16 cellular contexts compared by ENCODE assay signal in genomic region chr14:71529855-71530254, GRCh38.
DNase-seq lines count a peak whose midpoint lies in the region; ATAC-seq and TF ChIP-seq lines count a peak whose summit lies in the region.
"Had no signal": no experiment of that assay in that cellular context is flagged by ENCODE, and none has a peak within 500 bp of the region (broad histone marks: within the 10 kb centered on the region; RNA-seq: fewer than 3 reads in every experiment).

No MANE protein-coding gene starts in this region.

- TF ChIP-seq CTCF in fibroblast of the aortic adventitia (IDR thresholded peaks at IDR 0.05; ENCODE audit: insufficient read depth, low read length) (no peak), nephron (IDR thresholded peaks at IDR 0.05; ENCODE audit: unreplicated experiment in 3 of 3) (no peak)

- DNase-seq in AG20443 (ENCODE audit: low spot score) (peak; percentile 80), NCI-H446 treated with DMSO at 0.1 percent for 48 hours (lab: John Stamatoyannopoulos, UW) (peak; percentile 61), fibroblast of the aortic adventitia (ENCODE audit: low read depth) (peak; percentile 95), Kasumi-1 (lab: John Stamatoyannopoulos, UW) (no peak), T1000 (lab: John Stamatoyannopoulos, UW) (no peak)
- DNase-seq in CD4-positive, alpha-beta memory T cell, result no peak
- DNase-seq: activated CD4-positive, alpha-beta T cell treated with anti-CD3 and anti-CD28 coated beads, Interleukin-2, amount 10 ng/mL, durations not matched to agents 24 days and 14 days; activated naive CD8-positive, alpha-beta T cell treated with anti-CD3 and anti-CD28 coated beads, Interleukin-2, amount 10 ng/mL, durations not matched to agents 7 days and 5 days; CD4-positive, CD25-positive, alpha-beta regulatory T cell; KG1; NCI-H345; SJCRH30; stimulated activated naive CD8-positive, alpha-beta T cell treated with anti-CD3 and anti-CD28 coated beads, Interleukin-15, amount 100 ng/mL, for 72 hours had no signal

- H3K36me3 ChIP-seq in CD4-positive, alpha-beta memory T cell (ENCODE audit: insufficient read depth, low read length), result no peaks in the 10 kb centered on the region
- H3K36me3 ChIP-seq: neural progenitor cell had no signal

- POLR2A ChIA-PET in CD4-positive, alpha-beta memory T cell (lab: Charles Lee; ENCODE audit: partially characterized antibody), result no interaction called here

- no peak overlapping the region for H3K27ac ChIP-seq in CD4-positive, alpha-beta memory T cell (ENCODE audit: low read depth, low read length)
- H3K27ac ChIP-seq: neural progenitor cell, SJCRH30 had no signal

- no peaks in the 10 kb centered on the region for H3K27me3 Mint-ChIP-seq in nephron (ENCODE audit: low read depth)
- no peaks in the 10 kb centered on the region for H3K27me3 Mint-ChIP-seq in CD4-positive, alpha-beta memory T cell
- H3K27me3 Mint-ChIP-seq: activated CD4-positive, alpha-beta T cell treated with anti-CD3 and anti-CD28 coated beads, Interleukin-2, amount 10 ng/mL, durations not matched to agents 24 days and 14 days; activated naive CD8-positive, alpha-beta T cell treated with anti-CD3 and anti-CD28 coated beads, Interleukin-2, amount 10 ng/mL, durations not matched to agents 7 days and 5 days; CD4-positive, CD25-positive, alpha-beta regulatory T cell; stimulated activated naive CD8-positive, alpha-beta T cell treated with anti-CD3 and anti-CD28 coated beads, Interleukin-15, amount 100 ng/mL, for 72 hours had no signal

- peak overlapping the region; percentile 33 for H3K4me3 ChIP-seq in fibroblast of the aortic adventitia (ENCODE audit: low read depth, low read length)
- H3K4me3 ChIP-seq in CD4-positive, alpha-beta memory T cell (ENCODE audit: low read length in 2 of 2), result no peak overlapping the region
- H3K4me3 ChIP-seq: neural progenitor cell, SJCRH30 had no signal

- H3K27ac Mint-ChIP-seq in nephron, result peak overlapping the region in 2 of 3 experiments; percentile 23 to 63
- H3K27ac Mint-ChIP-seq in CD4-positive, alpha-beta memory T cell, result no peak overlapping the region
- H3K27ac Mint-ChIP-seq: activated CD4-positive, alpha-beta T cell treated with anti-CD3 and anti-CD28 coated beads, Interleukin-2, amount 10 ng/mL, durations not matched to agents 24 days and 14 days; activated naive CD8-positive, alpha-beta T cell treated with anti-CD3 and anti-CD28 coated beads, Interleukin-2, amount 10 ng/mL, durations not matched to agents 7 days and 5 days; CD4-positive, CD25-positive, alpha-beta regulatory T cell; neural progenitor cell; stimulated activated naive CD8-positive, alpha-beta T cell treated with anti-CD3 and anti-CD28 coated beads, Interleukin-15, amount 100 ng/mL, for 72 hours had no signal

- no peaks in the 10 kb centered on the region for H3K9me3 ChIP-seq in CD4-positive, alpha-beta memory T cell (ENCODE audit: control insufficient read depth in 1 of 2, low read length in 2 of 2)
- H3K9me3 ChIP-seq: SJCRH30 had no signal

- H3K4me1 Mint-ChIP-seq in nephron, result peaks cover 22% of the 10 kb centered on the region
- H3K4me1 Mint-ChIP-seq in CD4-positive, alpha-beta memory T cell, result peaks cover 0 to 2% (median 0%) of the 10 kb centered on the region in 4 donors
- H3K4me1 Mint-ChIP-seq: stimulated activated naive CD8-positive, alpha-beta T cell treated with anti-CD3 and anti-CD28 coated beads, Interleukin-15, amount 100 ng/mL, for 72 hours had no signal

- CTCF ChIA-PET in CD4-positive, alpha-beta memory T cell (lab: Charles Lee; ENCODE audit: partially characterized antibody), result no interaction called here

- ATAC-seq in HG03457 (IDR thresholded peaks at IDR 0.05; ENCODE audit: unreplicated experiment), result no peak
- ATAC-seq: stimulated activated naive CD8-positive, alpha-beta T cell treated with anti-CD3 and anti-CD28 coated beads, Interleukin-15, amount 100 ng/mL, for 72 hours had no signal

- H3K4me3 Mint-ChIP-seq in nephron, result no peak overlapping the region
- no peak overlapping the region for H3K4me3 Mint-ChIP-seq in CD4-positive, alpha-beta memory T cell
- H3K4me3 Mint-ChIP-seq: activated CD4-positive, alpha-beta T cell treated with anti-CD3 and anti-CD28 coated beads, Interleukin-2, amount 10 ng/mL, durations not matched to agents 24 days and 14 days; activated naive CD8-positive, alpha-beta T cell treated with anti-CD3 and anti-CD28 coated beads, Interleukin-2, amount 10 ng/mL, durations not matched to agents 7 days and 5 days; CD4-positive, CD25-positive, alpha-beta regulatory T cell; neural progenitor cell; stimulated activated naive CD8-positive, alpha-beta T cell treated with anti-CD3 and anti-CD28 coated beads, Interleukin-15, amount 100 ng/mL, for 72 hours had no signal

- intact Hi-C loops in CD4-positive, alpha-beta memory T cell (cut with micrococcal nuclease), result no loop called here

- H3K27me3 ChIP-seq in CD4-positive, alpha-beta memory T cell (ENCODE audit: insufficient read depth, low read length), result no peaks in the 10 kb centered on the region
- H3K27me3 ChIP-seq: neural progenitor cell, SJCRH30 had no signal

- peaks cover 13% of the 10 kb centered on the region for H3K36me3 Mint-ChIP-seq in nephron (ENCODE audit: low read depth)
- H3K36me3 Mint-ChIP-seq in CD4-positive, alpha-beta memory T cell, result peaks cover 21 to 41% of the 10 kb centered on the region in 2 donors

- H3K4me1 ChIP-seq in CD4-positive, alpha-beta memory T cell (ENCODE audit: insufficient read depth, low read length), result no peaks in the 10 kb centered on the region
- H3K4me1 ChIP-seq: SJCRH30 had no signal

- no peaks in the 10 kb centered on the region for H3K9me3 Mint-ChIP-seq in nephron
- H3K9me3 Mint-ChIP-seq in CD4-positive, alpha-beta memory T cell, result no peaks in the 10 kb centered on the region
- H3K9me3 Mint-ChIP-seq: activated CD4-positive, alpha-beta T cell treated with anti-CD3 and anti-CD28 coated beads, Interleukin-2, amount 10 ng/mL, durations not matched to agents 24 days and 14 days; activated naive CD8-positive, alpha-beta T cell treated with anti-CD3 and anti-CD28 coated beads, Interleukin-2, amount 10 ng/mL, durations not matched to agents 7 days and 5 days; neural progenitor cell; stimulated activated naive CD8-positive, alpha-beta T cell treated with anti-CD3 and anti-CD28 coated beads, Interleukin-15, amount 100 ng/mL, for 72 hours had no signal

Comparison
In these comparisons a context has a peak if more than half of its experiments do, and no peak if none do; other contexts are left out.
1. DNase-seq: peak in AG20443 (single experiment), NCI-H446 treated with DMSO at 0.1 percent for 48 hours (single experiment) and fibroblast of the aortic adventitia (single experiment); none in CD4-positive, alpha-beta memory T cell (0 of 5), Kasumi-1 (0 of 2) and T1000 (single experiment).
2. H3K27ac Mint-ChIP-seq: peak in nephron (2 of 3); none in CD4-positive, alpha-beta memory T cell (0 of 7).